Comparison of ENCODE assay signal across 1 cellular context in genomic region chr9:134406366-134407122, GRCh38.
TF ChIP-seq lines count a peak whose summit lies in the region.

No MANE protein-coding gene starts in this region.

TF ChIP-seq in HepG2, 621 proteins besides CTCF, POLR2A, EP300 and RAD21 (continued from another document):
- TF ChIP-seq REST (IDR thresholded peaks at IDR 0.05; ENCODE audit: borderline replicate concordance in 1 of 2, low read depth in 1 of 2, low read length in 2 of 2) (no peak), FOXA3 (CRISPR knock-in tag; IDR thresholded peaks at IDR 0.05) (no peak), ZNF614 (CRISPR knock-in tag; IDR thresholded peaks at IDR 0.05; ENCODE audit: borderline replicate concordance) (no peak), STAT6 (CRISPR knock-in tag; IDR thresholded peaks at IDR 0.05; ENCODE audit: borderline replicate concordance) (no peak), MEIS1 (CRISPR knock-in tag; IDR thresholded peaks at IDR 0.05; ENCODE audit: borderline replicate concordance) (no peak), NFKBIZ (CRISPR knock-in tag; IDR thresholded peaks at IDR 0.05) (no peak), ZMYM2 (CRISPR knock-in tag; IDR thresholded peaks at IDR 0.05) (no peak), TERF1 (CRISPR knock-in tag; IDR thresholded peaks at IDR 0.05) (no peak), SIN3A (IDR thresholded peaks at IDR 0.05; ENCODE audit: borderline replicate concordance, low read depth, low read length) (no peak), TEAD2 (CRISPR knock-in tag; IDR thresholded peaks at IDR 0.05) (no peak), AKAP8 (CRISPR knock-in tag; IDR thresholded peaks at IDR 0.05) (no peak), MYPOP (CRISPR knock-in tag; IDR thresholded peaks at IDR 0.05) (no peak), ZNF709 (CRISPR knock-in tag; IDR thresholded peaks at IDR 0.05) (no peak)
- TF ChIP-seq, protein P1, sequence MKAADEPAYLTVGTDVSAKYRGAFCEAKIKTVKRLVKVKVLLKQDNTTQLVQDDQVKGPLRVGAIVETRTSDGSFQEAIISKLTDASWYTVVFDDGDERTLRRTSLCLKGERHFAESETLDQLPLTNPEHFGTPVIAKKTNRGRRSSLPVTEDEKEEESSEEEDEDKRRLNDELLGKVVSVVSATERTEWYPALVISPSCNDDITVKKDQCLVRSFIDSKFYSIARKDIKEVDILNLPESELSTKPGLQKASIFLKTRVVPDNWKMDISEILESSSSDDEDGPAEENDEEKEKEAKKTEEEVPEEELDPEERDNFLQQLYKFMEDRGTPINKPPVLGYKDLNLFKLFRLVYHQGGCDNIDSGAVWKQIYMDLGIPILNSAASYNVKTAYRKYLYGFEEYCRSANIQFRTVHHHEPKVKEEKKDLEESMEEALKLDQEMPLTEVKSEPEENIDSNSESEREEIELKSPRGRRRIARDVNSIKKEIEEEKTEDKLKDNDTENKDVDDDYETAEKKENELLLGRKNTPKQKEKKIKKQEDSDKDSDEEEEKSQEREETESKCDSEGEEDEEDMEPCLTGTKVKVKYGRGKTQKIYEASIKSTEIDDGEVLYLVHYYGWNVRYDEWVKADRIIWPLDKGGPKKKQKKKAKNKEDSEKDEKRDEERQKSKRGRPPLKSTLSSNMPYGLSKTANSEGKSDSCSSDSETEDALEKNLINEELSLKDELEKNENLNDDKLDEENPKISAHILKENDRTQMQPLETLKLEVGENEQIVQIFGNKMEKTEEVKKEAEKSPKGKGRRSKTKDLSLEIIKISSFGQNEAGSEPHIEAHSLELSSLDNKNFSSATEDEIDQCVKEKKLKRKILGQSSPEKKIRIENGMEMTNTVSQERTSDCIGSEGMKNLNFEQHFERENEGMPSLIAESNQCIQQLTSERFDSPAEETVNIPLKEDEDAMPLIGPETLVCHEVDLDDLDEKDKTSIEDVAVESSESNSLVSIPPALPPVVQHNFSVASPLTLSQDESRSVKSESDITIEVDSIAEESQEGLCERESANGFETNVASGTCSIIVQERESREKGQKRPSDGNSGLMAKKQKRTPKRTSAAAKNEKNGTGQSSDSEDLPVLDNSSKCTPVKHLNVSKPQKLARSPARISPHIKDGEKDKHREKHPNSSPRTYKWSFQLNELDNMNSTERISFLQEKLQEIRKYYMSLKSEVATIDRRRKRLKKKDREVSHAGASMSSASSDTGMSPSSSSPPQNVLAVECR (CRISPR knock-in tag; IDR thresholded peaks at IDR 0.05; ENCODE audit: borderline replicate concordance) = no peak
